In the genomic region with DNA sequence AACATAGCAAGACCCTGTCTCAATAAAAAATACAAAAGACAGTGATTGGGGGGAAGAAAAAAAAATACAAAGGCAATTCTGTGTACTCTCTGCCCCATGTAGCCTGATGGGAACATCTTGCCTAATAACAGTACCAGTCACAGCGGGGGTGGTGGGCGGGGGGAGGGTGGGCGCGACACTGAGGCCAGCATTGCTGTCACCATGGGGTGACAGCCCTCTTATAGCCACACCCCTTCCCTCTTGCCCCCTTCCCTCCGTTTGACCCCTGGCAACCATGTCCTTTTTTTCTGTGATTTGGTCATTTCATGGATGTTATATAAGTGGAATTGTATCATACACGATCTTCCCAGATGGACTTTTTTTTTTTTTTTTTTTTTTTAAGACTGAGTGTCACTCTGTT, we compare ENCODE assay signal across 12 cellular contexts.
"Had no signal": no experiment of that assay in that cellular context is flagged by ENCODE, and none has a peak within 500 bp of the region (broad histone marks: within the 10 kb centered on the region; RNA-seq: fewer than 3 reads in every experiment).

No MANE protein-coding gene starts in this region.

- H3K27me3 ChIP-seq: ascending aorta, cardiac muscle cell, heart left ventricle, left lung, thyroid gland, upper lobe of left lung had no signal

- H3K36me3 ChIP-seq: ascending aorta, cardiac muscle cell, heart left ventricle, left lung, lower lobe of right lung, thyroid gland, upper lobe of left lung had no signal

- H3K27ac ChIP-seq: ascending aorta, cardiac muscle cell, heart left ventricle, left lung, lower lobe of right lung, skin epidermis, thyroid gland, upper lobe of left lung, VCaP had no signal

- H3K4me3 ChIP-seq: ascending aorta, cardiac muscle cell, heart left ventricle, left lung, lower lobe of right lung, mucosa of descending colon, skin epidermis, thyroid gland, upper lobe of left lung had no signal

- H3K9me3 ChIP-seq: ascending aorta, heart left ventricle, left lung, lower lobe of right lung, mucosa of descending colon, thyroid gland, upper lobe of left lung had no signal

- H3K4me1 ChIP-seq: ascending aorta, lower lobe of right lung, thyroid gland had no signal

- DNase-seq: activated T-cell treated with anti-CD3 and anti-CD28 coated beads for 4 hours, cortex of kidney had no signal
